In the genomic region with DNA sequence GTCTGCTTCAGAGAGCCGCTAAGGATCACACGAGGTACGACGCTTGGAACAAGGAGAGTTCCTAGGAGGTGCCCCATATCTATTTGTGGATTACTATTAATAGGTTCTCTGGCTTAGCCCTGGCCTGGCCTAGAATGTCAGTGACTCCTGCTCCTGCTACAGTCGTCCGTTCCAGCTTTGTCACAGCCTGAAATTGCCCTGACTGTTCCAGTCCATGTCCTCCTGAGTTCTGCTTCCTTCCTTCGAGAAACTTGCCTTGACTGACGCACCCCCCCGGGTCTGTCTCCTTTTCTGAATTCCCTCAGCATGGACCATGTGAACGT, we compare ENCODE assay signal across 19 cellular contexts. TPM values are rescaled to one million over a fixed set of nuclear protein-coding genes. Genes with fewer than 3 reads are reported as not detected.
DNase-seq lines count a peak whose midpoint lies in the region; ATAC-seq and TF ChIP-seq lines count a peak whose summit lies in the region.
"Had no signal": no experiment of that assay in that cellular context is flagged by ENCODE, and none has a peak within 500 bp of the region (broad histone marks: within the 10 kb centered on the region; RNA-seq: fewer than 3 reads in every experiment).

No MANE protein-coding gene starts in this region.

- no peak for ATAC-seq in CD4-positive, CD25-positive, alpha-beta regulatory T cell (ENCODE audit: low read depth in 2 of 2)
- ATAC-seq in heart right ventricle (peak; percentile 80 to 97 (median 94)), HG02588 (IDR thresholded peaks at IDR 0.05; ENCODE audit: unreplicated experiment) (no peak)
- ATAC-seq in activated CD8-positive, alpha-beta memory T cell treated with anti-CD3 and anti-CD28 coated beads, Interleukin-2, amount 10 ng/mL, durations not matched to agents 7 days and 5 days = no peak
- ATAC-seq: gastroesophageal sphincter had no signal

- no peak overlapping the region for H3K27ac ChIP-seq in CD4-positive, CD25-positive, alpha-beta regulatory T cell (ENCODE audit: insufficient read depth, low read length, poor library complexity, severe bottlenecking)
- peak overlapping the region; percentile 26 to 90 (median 80) for H3K27ac ChIP-seq in heart right ventricle
- no peak overlapping the region for H3K27ac ChIP-seq in neuronal stem cell (replicated peaks; ENCODE audit: low read length)
- H3K27ac ChIP-seq: C4-2B, KMS-11, vagina had no signal

- peaks cover 7% of the 10 kb centered on the region for H3K36me3 Mint-ChIP-seq in CD4-positive, CD25-positive, alpha-beta regulatory T cell
- H3K36me3 Mint-ChIP-seq in activated CD8-positive, alpha-beta memory T cell treated with anti-CD3 and anti-CD28 coated beads, Interleukin-2, amount 10 ng/mL, durations not matched to agents 7 days and 5 days = no peaks in the 10 kb centered on the region

- H2AK5ac ChIP-seq in neuronal stem cell (ENCODE audit: low read depth, low read length) = no peak overlapping the region

- H3K18ac ChIP-seq in neuronal stem cell (ENCODE audit: low read length) = peak overlapping the region; percentile 73

- no peaks in the 10 kb centered on the region for H3K27me3 Mint-ChIP-seq in CD4-positive, CD25-positive, alpha-beta regulatory T cell
- no peaks in the 10 kb centered on the region for H3K27me3 Mint-ChIP-seq in activated CD8-positive, alpha-beta memory T cell treated with anti-CD3 and anti-CD28 coated beads, Interleukin-2, amount 10 ng/mL, durations not matched to agents 7 days and 5 days
- H3K27me3 Mint-ChIP-seq: activated CD4-positive, alpha-beta memory T cell treated with anti-CD3 and anti-CD28 coated beads, Interleukin-2, amount 10 ng/mL, durations not matched to agents 7 days and 5 days; progenitor cell of endocrine pancreas had no signal

- no peak overlapping the region for H3K4me2 ChIP-seq in neuronal stem cell (ENCODE audit: insufficient read depth, low read length, poor library complexity, severe bottlenecking)
- H3K4me2 ChIP-seq: KMS-11 had no signal

- no peaks in the 10 kb centered on the region for H3K27me3 ChIP-seq in CD4-positive, CD25-positive, alpha-beta regulatory T cell (ENCODE audit: control insufficient read depth, insufficient read depth, low read length)
- no peaks in the 10 kb centered on the region for H3K27me3 ChIP-seq in NT2/D1 (ENCODE audit: insufficient read depth, insufficient read length)
- no peaks in the 10 kb centered on the region for H3K27me3 ChIP-seq in heart right ventricle
- peaks cover 0 to 4% (median 0%) of the 10 kb centered on the region in 3 experiments for H3K27me3 ChIP-seq in neuronal stem cell (ENCODE audit: control insufficient read depth in 3 of 3, insufficient read depth in 3 of 3, low read depth in 1 of 3, low read length in 3 of 3)
- H3K27me3 ChIP-seq: esophagus muscularis mucosa, gastroesophageal sphincter, vagina had no signal

- H3K4me1 ChIP-seq in CD4-positive, CD25-positive, alpha-beta regulatory T cell (ENCODE audit: control insufficient read depth, insufficient read depth, low read length, poor library complexity, severe bottlenecking) = no peaks in the 10 kb centered on the region
- peaks cover 21% of the 10 kb centered on the region for H3K4me1 ChIP-seq in NT2/D1 (ENCODE audit: insufficient read depth, insufficient read length)
- peaks cover 5 to 29% (median 18%) of the 10 kb centered on the region in 9 donors for H3K4me1 ChIP-seq in heart right ventricle
- H3K4me1 ChIP-seq in neuronal stem cell (ENCODE audit: control insufficient read depth in 2 of 2, insufficient read depth in 1 of 2, low read depth in 1 of 2, low read length in 2 of 2) = peaks cover 0 to 3% of the 10 kb centered on the region in 2 donors
- H3K4me1 ChIP-seq: vagina had no signal

- no peak overlapping the region for H3K4me3 ChIP-seq in CD4-positive, CD25-positive, alpha-beta regulatory T cell (ENCODE audit: low read depth, low read length)
- H3K4me3 ChIP-seq in NT2/D1 (ENCODE audit: insufficient read length, low read depth) = no peak overlapping the region
- H3K4me3 ChIP-seq in heart right ventricle = no peak overlapping the region
- H3K4me3 ChIP-seq in neuronal stem cell (ENCODE audit: low read length in 2 of 2) = no peak overlapping the region
- H3K4me3 ChIP-seq: esophagus muscularis mucosa, gastroesophageal sphincter, vagina had no signal

- no peaks in the 10 kb centered on the region for H3K9me3 Mint-ChIP-seq in CD4-positive, CD25-positive, alpha-beta regulatory T cell
- H3K9me3 Mint-ChIP-seq in activated CD8-positive, alpha-beta memory T cell treated with anti-CD3 and anti-CD28 coated beads, Interleukin-2, amount 10 ng/mL, durations not matched to agents 7 days and 5 days (ENCODE audit: low read depth) = no peaks in the 10 kb centered on the region
- H3K9me3 Mint-ChIP-seq: activated CD4-positive, alpha-beta memory T cell treated with anti-CD3 and anti-CD28 coated beads, Interleukin-2, amount 10 ng/mL, durations not matched to agents 7 days and 5 days had no signal

- peaks cover 0 to 1% (median 0%) of the 10 kb centered on the region in 4 donors for H3K4me1 Mint-ChIP-seq in CD4-positive, CD25-positive, alpha-beta regulatory T cell
- no peaks in the 10 kb centered on the region for H3K4me1 Mint-ChIP-seq in activated CD8-positive, alpha-beta memory T cell treated with anti-CD3 and anti-CD28 coated beads, Interleukin-2, amount 10 ng/mL, durations not matched to agents 7 days and 5 days
- H3K4me1 Mint-ChIP-seq: activated CD4-positive, alpha-beta memory T cell treated with anti-CD3 and anti-CD28 coated beads, Interleukin-2, amount 10 ng/mL, durations not matched to agents 7 days and 5 days had no signal

- H3K4ac ChIP-seq in neuronal stem cell (ENCODE audit: low read length) = no peak overlapping the region

- intact Hi-C loops in heart right ventricle (cut with DNase I) = loop anchor here in 2 of 10 donors (10.0 kb wide), 1 partner anchor 279 kb away; no protein-coding TSS in a partner anchor

- no peaks in the 10 kb centered on the region for H3K79me1 ChIP-seq in neuronal stem cell (ENCODE audit: low read depth, low read length)

- H3K27ac Mint-ChIP-seq in CD4-positive, CD25-positive, alpha-beta regulatory T cell = peak overlapping the region in 2 of 3 donors; percentile 53 to 69
- H3K27ac Mint-ChIP-seq in activated CD8-positive, alpha-beta memory T cell treated with anti-CD3 and anti-CD28 coated beads, Interleukin-2, amount 10 ng/mL, durations not matched to agents 7 days and 5 days = no peak overlapping the region
- H3K27ac Mint-ChIP-seq: activated CD4-positive, alpha-beta memory T cell treated with anti-CD3 and anti-CD28 coated beads, Interleukin-2, amount 10 ng/mL, durations not matched to agents 7 days and 5 days; progenitor cell of endocrine pancreas had no signal

- H3K4me3 Mint-ChIP-seq in CD4-positive, CD25-positive, alpha-beta regulatory T cell = no peak overlapping the region
- H3K4me3 Mint-ChIP-seq in activated CD8-positive, alpha-beta memory T cell treated with anti-CD3 and anti-CD28 coated beads, Interleukin-2, amount 10 ng/mL, durations not matched to agents 7 days and 5 days = no peak overlapping the region
- H3K4me3 Mint-ChIP-seq: activated CD4-positive, alpha-beta memory T cell treated with anti-CD3 and anti-CD28 coated beads, Interleukin-2, amount 10 ng/mL, durations not matched to agents 7 days and 5 days had no signal

- H3K23ac ChIP-seq in neuronal stem cell (ENCODE audit: low read depth, low read length, poor library complexity) = no peak overlapping the region

- no peaks in the 10 kb centered on the region for H3K9me3 ChIP-seq in CD4-positive, CD25-positive, alpha-beta regulatory T cell (ENCODE audit: control insufficient read depth in 2 of 2, low read length in 2 of 2)
- H3K9me3 ChIP-seq in NT2/D1 (ENCODE audit: insufficient read depth, low read length) (no peaks in the 10 kb centered on the region), heart right ventricle (no peaks in the 10 kb centered on the region), neuronal stem cell (replicated peaks in 1 of 2; ENCODE audit: control insufficient read depth in 2 of 2, insufficient read depth in 1 of 2, low read depth in 1 of 2, low read length in 2 of 2) (no peaks in the 10 kb centered on the region)
- H3K9me3 ChIP-seq: esophagus muscularis mucosa, gastroesophageal sphincter, vagina had no signal

- H3K9ac ChIP-seq in NT2/D1 (ENCODE audit: insufficient read length, low read depth) (peak overlapping the region; percentile 39), neuronal stem cell (ENCODE audit: low read depth, low read length, poor library complexity) (no peak overlapping the region)
- H3K9ac ChIP-seq: KMS-11 had no signal

- no peak overlapping the region for H2BK12ac ChIP-seq in neuronal stem cell (ENCODE audit: low read length)

- no peak for DNase-seq in CD4-positive, CD25-positive, alpha-beta regulatory T cell
- DNase-seq in NT2/D1 (ENCODE audit: low read depth, low spot score) (no peak), heart right ventricle (peak in 1 of 2 donors; percentile 49), neuronal stem cell (ENCODE audit: low spot score) (no peak), NCI-H510A treated with DMSO at 0.1 percent for 48 hours (lab: John Stamatoyannopoulos, UW) (no peak), GM13976 (ENCODE audit: low spot score) (no peak)
- no peak for DNase-seq in activated CD8-positive, alpha-beta memory T cell treated with anti-CD3 and anti-CD28 coated beads, Interleukin-2, amount 10 ng/mL, durations not matched to agents 7 days and 5 days
- DNase-seq: effector CD8-positive, alpha-beta T cell; kidney glomerular epithelial cell; NCI-H1930; T1000 had no signal

- no peak overlapping the region for H4K91ac ChIP-seq in neuronal stem cell (ENCODE audit: low read depth, low read length, poor library complexity)

- H3K14ac ChIP-seq in neuronal stem cell (ENCODE audit: low read length) = no peak overlapping the region

- H2AFZ ChIP-seq in neuronal stem cell (ENCODE audit: low read length) = peak overlapping the region; percentile 94

- TF ChIP-seq CTCF in heart right ventricle (IDR thresholded peaks at IDR 0.05) (no peak), GM13976 (IDR thresholded peaks at IDR 0.05; ENCODE audit: borderline replicate concordance, control extremely low read depth, extremely low read depth, insufficient read depth, missing control alignments) (no peak)

- H2BK15ac ChIP-seq in neuronal stem cell (ENCODE audit: low read length) = peak overlapping the region; percentile 74

- CTCF ChIA-PET in activated CD8-positive, alpha-beta memory T cell treated with anti-CD3 and anti-CD28 coated beads, Interleukin-2, amount 10 ng/mL, durations not matched to agents 7 days and 5 days (lab: Charles Lee) = interaction anchor here (0.7 to 2.4 kb wide), 7 partner anchors 13 to 281 kb away, joined by 3 to 17 read pairs (median 5); partner anchors contain the start of gene ECHDC2

- H3K36me3 ChIP-seq in CD4-positive, CD25-positive, alpha-beta regulatory T cell (ENCODE audit: control insufficient read depth, insufficient read depth, low read length) = peaks cover 2% of the 10 kb centered on the region
- peaks cover 8% of the 10 kb centered on the region for H3K36me3 ChIP-seq in NT2/D1 (ENCODE audit: insufficient read depth, insufficient read length, low read length)
- peaks cover 0 to 25% (median 0%) of the 10 kb centered on the region in 9 donors for H3K36me3 ChIP-seq in heart right ventricle
- no peaks in the 10 kb centered on the region for H3K36me3 ChIP-seq in neuronal stem cell (replicated peaks in 1 of 2; ENCODE audit: control insufficient read depth in 2 of 2, insufficient read depth in 2 of 2, low read length in 2 of 2)
- H3K36me3 ChIP-seq: vagina had no signal

- in situ Hi-C loops in GM13976 (cut with MboI; ENCODE audit: low sequenced_read_pairs, unreplicated experiment) = loop anchor here (25.0 kb wide), 1 partner anchor 282 kb away; the partner anchor contains the start of gene CPT2

- no peak overlapping the region for H2BK5ac ChIP-seq in neuronal stem cell (ENCODE audit: low read length)

- WGBS in heart right ventricle, 2 donors = 38 to 57% methylated on average over 10 of the region's 10 CpGs
- WGBS in neuronal stem cell (ENCODE audit: extremely low coverage in 2 of 2, insufficient read length in 2 of 2, insufficient replicate concordance in 1 of 2), 2 donors = no CpG with 5 or more reads among the region's 10 CpGs

- no peak overlapping the region for H4K8ac ChIP-seq in neuronal stem cell (ENCODE audit: low read depth, low read length)

- no peak overlapping the region for H2BK120ac ChIP-seq in neuronal stem cell (ENCODE audit: low read depth, low read length)

RNA-seq across cellular contexts. Expression of gene ECHDC2, which starts 16.2 kb away (rescaled TPM):
- total RNA-seq in CD4-positive, CD25-positive, alpha-beta regulatory T cell = 121 TPM
- 10 to 100 TPM; 26.3 to 40.0 (median 33.6) TPM for polyA plus RNA-seq in CD4-positive, CD25-positive, alpha-beta regulatory T cell
- 100 to 1,000 TPM in 9 of 10 donors, 10 to 100 TPM in 1; 74.6 to 148 (median 114) TPM for total RNA-seq in heart right ventricle
- 100 to 1,000 TPM in 1 of 2 donors, 10 to 100 TPM in 1; 54.0 to 247 TPM for polyA plus RNA-seq in heart right ventricle
- polyA plus RNA-seq in neuronal stem cell (2013, experiment 1 of 2) = 6.2 TPM
- 6.6 TPM for polyA plus RNA-seq in neuronal stem cell (2013, experiment 2 of 2)
- 10 to 100 TPM; 33.2 to 48.0 TPM for total RNA-seq in activated CD8-positive, alpha-beta memory T cell treated with anti-CD3 and anti-CD28 coated beads, Interleukin-2, amount 10 ng/mL, durations not matched to agents 7 days and 5 days

RNA-seq across cellular contexts. Expression of gene SCP2, which starts 21.7 kb away (rescaled TPM):
- 58.9 TPM for total RNA-seq in CD4-positive, CD25-positive, alpha-beta regulatory T cell
- 100 to 1,000 TPM; 150 to 213 (median 169) TPM for polyA plus RNA-seq in CD4-positive, CD25-positive, alpha-beta regulatory T cell
- total RNA-seq in heart right ventricle = 100 to 1,000 TPM; 117 to 149 (median 133) TPM
- 100 to 1,000 TPM in 1 of 2 donors, 10 to 100 TPM in 1; 82.3 to 120 TPM for polyA plus RNA-seq in heart right ventricle
- 42.9 TPM for polyA plus RNA-seq in neuronal stem cell (2013, experiment 1 of 2)
- polyA plus RNA-seq in neuronal stem cell (2013, experiment 2 of 2) = 44.2 TPM
- total RNA-seq in activated CD8-positive, alpha-beta memory T cell treated with anti-CD3 and anti-CD28 coated beads, Interleukin-2, amount 10 ng/mL, durations not matched to agents 7 days and 5 days = 10 to 100 TPM; 72.1 to 72.8 TPM

Comparison
In these comparisons a context has a peak if more than half of its experiments do, and no peak if none do; other contexts are left out.
1. ATAC-seq: peak in heart right ventricle (8 of 8); none in CD4-positive, CD25-positive, alpha-beta regulatory T cell (0 of 2), activated CD8-positive, alpha-beta memory T cell treated with anti-CD3 and anti-CD28 coated beads, Interleukin-2, amount 10 ng/mL, durations not matched to agents 7 days and 5 days (single experiment) and HG02588 (single experiment).
2. H3K27ac ChIP-seq: peak in heart right ventricle (10 of 10); none in CD4-positive, CD25-positive, alpha-beta regulatory T cell (single experiment) and neuronal stem cell (single experiment).